In genomic region chr2:97774425-97774824, GRCh38 we compare ENCODE assay signal across 11 cellular contexts.
DNase-seq lines count a peak whose midpoint lies in the region; ATAC-seq and TF ChIP-seq lines count a peak whose summit lies in the region.
"Had no signal": no experiment of that assay in that cellular context is flagged by ENCODE, and none has a peak within 500 bp of the region (broad histone marks: within the 10 kb centered on the region; RNA-seq: fewer than 3 reads in every experiment).

No MANE protein-coding gene starts in this region.

- H3K27me3 ChIP-seq in AG04450 (ENCODE audit: control insufficient read depth, insufficient read depth, low read length): no peaks in the 10 kb centered on the region
- H3K27me3 ChIP-seq in SK-N-SH (ENCODE audit: insufficient read depth): no peaks in the 10 kb centered on the region

- WGBS in SK-N-SH (ENCODE audit: low lambda C conversion rate): 87% methylated on average over 7 of the region's 7 CpGs

- H3K9me2 ChIP-seq in SK-N-SH: no peaks in the 10 kb centered on the region

- no peak for TF ChIP-seq EP300 in SK-N-SH (IDR thresholded peaks at IDR 0.05; ENCODE audit: borderline replicate concordance in 1 of 2, low read depth in 1 of 2, low read length in 1 of 2)

- intact Hi-C loops in left ventricle myocardium superior (cut with micrococcal nuclease): no loop called here

- no peaks in the 10 kb centered on the region for H3F3A ChIP-seq in SK-N-SH (replicated peaks; ENCODE audit: insufficient read depth)

- H3K4me2 ChIP-seq in SK-N-SH: no peak overlapping the region

- no peak overlapping the region for H2AFZ ChIP-seq in SK-N-SH (ENCODE audit: low read depth)

- TF ChIP-seq CTCF in AG04450 (IDR thresholded peaks at IDR 0.05; ENCODE audit: low read depth, low read length) (peak; percentile 54), GM13976 (IDR thresholded peaks at IDR 0.05; ENCODE audit: borderline replicate concordance, control extremely low read depth, extremely low read depth, insufficient read depth, missing control alignments) (peak; percentile 21), SK-N-SH (IDR thresholded peaks at IDR 0.05) (peak; percentile 31)

- H3K36me3 ChIP-seq in SK-N-SH (replicated peaks in 1 of 2; ENCODE audit: control insufficient read depth in 1 of 2, insufficient read depth in 2 of 2, low read length in 1 of 2): peaks cover 8 to 49% of the 10 kb centered on the region in 2 experiments

- H3K27ac ChIP-seq in AG04450 (ENCODE audit: low read depth, low read length) (no peak overlapping the region), SK-N-SH (ENCODE audit: low read depth in 2 of 2, low read length in 1 of 2) (no peak overlapping the region)
- H3K27ac ChIP-seq: lower lobe of right lung had no signal

- H3K9me3 ChIP-seq in AG04450 (ENCODE audit: control insufficient read depth, insufficient read depth, low read length) (no peaks in the 10 kb centered on the region), SK-N-SH (no peaks in the 10 kb centered on the region)
- H3K9me3 ChIP-seq: lower lobe of right lung had no signal

- no peaks in the 10 kb centered on the region for H3K79me2 ChIP-seq in SK-N-SH (ENCODE audit: insufficient read depth)

- in situ Hi-C loops in GM13976 (cut with MboI; ENCODE audit: low sequenced_read_pairs, unreplicated experiment): no loop called here

- no peak overlapping the region for H3K9ac ChIP-seq in SK-N-SH

- no peak for DNase-seq in AG04450 (ENCODE audit: low read depth, low spot score)
- no peak for DNase-seq in GM13976 (ENCODE audit: low spot score)
- no peak for DNase-seq in SK-N-SH
- no peak for DNase-seq in left ventricle myocardium superior
- DNase-seq in dedifferentiated amniotic fluid mesenchymal stem cell (ENCODE audit: extremely low spot score): no peak
- no peak for DNase-seq in stimulated activated CD4-positive, alpha-beta T cell treated with anti-CD3 and anti-CD28 coated beads, Interleukin-2, amount 100 ng/mL, for 48 hours
- DNase-seq: activated CD4-positive, CD25-positive, alpha-beta regulatory T cell; GOT3; lower lobe of right lung had no signal

- TF ChIP-seq RAD21 in SK-N-SH (IDR thresholded peaks at IDR 0.05; ENCODE audit: low read length): no peak

- POLR2A ChIA-PET in AG04450 (lab: Yijun Ruan, JAX): no interaction called here
- POLR2A ChIA-PET in SK-N-SH (lab: Yijun Ruan, JAX): no interaction called here

- no peak overlapping the region for H3K4me3 ChIP-seq in AG04450 (ENCODE audit: low read depth, low read length)
- no peak overlapping the region for H3K4me3 ChIP-seq in SK-N-SH (ENCODE audit: low read depth in 2 of 2, low read length in 1 of 2)
- H3K4me3 ChIP-seq: lower lobe of right lung had no signal

- no peaks in the 10 kb centered on the region for H4K20me1 ChIP-seq in SK-N-SH (ENCODE audit: insufficient read depth)

- no peaks in the 10 kb centered on the region for H3K4me1 ChIP-seq in SK-N-SH (ENCODE audit: control insufficient read depth in 1 of 2, insufficient read depth in 2 of 2, low read depth in 1 of 2, low read length in 1 of 2)
- H3K4me1 ChIP-seq: lower lobe of right lung had no signal

- CTCF ChIA-PET in AG04450 (lab: Charles Lee): interaction anchor here (0.7 to 3.1 kb wide), 10 partner anchors 8 to 495 kb away, joined by 3 to 14 read pairs (median 4); no protein-coding TSS in a partner anchor
- CTCF ChIA-PET in SK-N-SH (lab: Yijun Ruan, JAX): interaction anchor here (0.7 to 1.9 kb wide), 9 partner anchors 9 to 610 kb away, joined by 3 to 6 read pairs (median 4); no protein-coding TSS in a partner anchor

- ATAC-seq in left ventricle myocardium superior (peak; percentile 34), GM18511 (IDR thresholded peaks at IDR 0.05; ENCODE audit: unreplicated experiment) (no peak), HG03139 (IDR thresholded peaks at IDR 0.05; ENCODE audit: unreplicated experiment) (no peak)

TF ChIP-seq in SK-N-SH, 30 proteins besides CTCF, POLR2A, EP300 and RAD21:
- no peak for TF ChIP-seq SMC3 (IDR thresholded peaks at IDR 0.05; ENCODE audit: low read depth, low read length)
- TF ChIP-seq, protein P1, sequence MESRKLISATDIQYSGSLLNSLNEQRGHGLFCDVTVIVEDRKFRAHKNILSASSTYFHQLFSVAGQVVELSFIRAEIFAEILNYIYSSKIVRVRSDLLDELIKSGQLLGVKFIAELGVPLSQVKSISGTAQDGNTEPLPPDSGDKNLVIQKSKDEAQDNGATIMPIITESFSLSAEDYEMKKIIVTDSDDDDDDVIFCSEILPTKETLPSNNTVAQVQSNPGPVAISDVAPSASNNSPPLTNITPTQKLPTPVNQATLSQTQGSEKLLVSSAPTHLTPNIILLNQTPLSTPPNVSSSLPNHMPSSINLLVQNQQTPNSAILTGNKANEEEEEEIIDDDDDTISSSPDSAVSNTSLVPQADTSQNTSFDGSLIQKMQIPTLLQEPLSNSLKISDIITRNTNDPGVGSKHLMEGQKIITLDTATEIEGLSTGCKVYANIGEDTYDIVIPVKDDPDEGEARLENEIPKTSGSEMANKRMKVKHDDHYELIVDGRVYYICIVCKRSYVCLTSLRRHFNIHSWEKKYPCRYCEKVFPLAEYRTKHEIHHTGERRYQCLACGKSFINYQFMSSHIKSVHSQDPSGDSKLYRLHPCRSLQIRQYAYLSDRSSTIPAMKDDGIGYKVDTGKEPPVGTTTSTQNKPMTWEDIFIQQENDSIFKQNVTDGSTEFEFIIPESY (IDR thresholded peaks at IDR 0.05; ENCODE audit: borderline replicate concordance, low read depth): no peak
- TF ChIP-seq GABPA (IDR thresholded peaks at IDR 0.05; ENCODE audit: low read depth): no peak
